In the genomic region with DNA sequence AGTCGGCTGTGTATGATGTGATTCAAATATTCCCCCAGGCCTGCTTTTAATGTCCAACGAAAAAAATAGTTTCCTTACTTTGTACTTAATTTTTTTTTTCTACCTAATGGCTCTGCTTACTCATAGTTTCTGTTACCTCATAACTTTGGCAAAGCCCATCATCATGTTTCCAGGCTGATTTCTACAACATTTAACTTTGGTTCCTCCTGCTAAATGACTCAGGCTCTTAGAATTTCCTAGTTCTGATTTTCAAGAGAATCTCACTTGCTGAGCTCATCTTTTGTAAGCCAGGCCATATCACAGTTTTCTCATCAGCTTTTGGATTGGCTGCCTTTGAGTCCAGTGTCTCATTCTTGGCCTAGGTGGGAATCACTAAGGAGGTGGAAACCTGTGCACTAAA, we compare ENCODE assay signal across 12 cellular contexts.
DNase-seq lines count a peak whose midpoint lies in the region; ATAC-seq and TF ChIP-seq lines count a peak whose summit lies in the region.
"Had no signal": no experiment of that assay in that cellular context is flagged by ENCODE, and none has a peak within 500 bp of the region (broad histone marks: within the 10 kb centered on the region; RNA-seq: fewer than 3 reads in every experiment).

No MANE protein-coding gene starts in this region.

- H4K8ac ChIP-seq in trophoblast cell (ENCODE audit: low read depth, low read length), result no peak overlapping the region

- no CpG with 5 or more reads among the region's 2 CpGs for WGBS in trophoblast cell (ENCODE audit: extremely low coverage, insufficient coverage, insufficient read length)
- WGBS in endodermal cell (ENCODE audit: insufficient coverage in 1 of 2, insufficient read length in 1 of 2), 2 experiments, result 91 to 100% methylated on average over 2 of the region's 2 CpGs

- no peaks in the 10 kb centered on the region for H4K20me1 ChIP-seq in fibroblast of lung (ENCODE audit: control insufficient read depth, extremely low read depth, insufficient read depth, low read length)

- no peak overlapping the region for H3K23ac ChIP-seq in trophoblast cell (ENCODE audit: low read length)

- H3K4me3 Mint-ChIP-seq in endodermal cell, result no peak overlapping the region
- H3K4me3 Mint-ChIP-seq: activated naive CD8-positive, alpha-beta T cell had no signal

- H4K12ac ChIP-seq in trophoblast cell (ENCODE audit: low read depth, low read length), result no peak overlapping the region

- peaks cover 29% of the 10 kb centered on the region for H3K4me1 ChIP-seq in RWPE2 (ENCODE audit: insufficient read depth, poor library complexity, severe bottlenecking)
- peaks cover 4% of the 10 kb centered on the region for H3K4me1 ChIP-seq in fibroblast of lung (ENCODE audit: control insufficient read depth, extremely low read depth, insufficient read depth, low read length)
- no peaks in the 10 kb centered on the region for H3K4me1 ChIP-seq in trophoblast cell (ENCODE audit: control insufficient read depth in 1 of 2, insufficient read depth in 2 of 2, low read length in 2 of 2)
- no peaks in the 10 kb centered on the region for H3K4me1 ChIP-seq in endodermal cell (ENCODE audit: control insufficient read depth, insufficient read depth, low read length)

- no peaks in the 10 kb centered on the region for H3K36me3 Mint-ChIP-seq in endodermal cell (ENCODE audit: low read depth)
- H3K36me3 Mint-ChIP-seq: activated naive CD8-positive, alpha-beta T cell had no signal

- H2AFZ ChIP-seq in fibroblast of lung (ENCODE audit: low read length), result peak overlapping the region; percentile 73
- H2AFZ ChIP-seq in trophoblast cell (ENCODE audit: insufficient read depth, low read length, poor library complexity), result no peak overlapping the region

- peaks cover 12% of the 10 kb centered on the region for H3K4me1 Mint-ChIP-seq in endodermal cell

- POLR2A ChIA-PET in BJ (lab: Charles Lee), result interaction anchor here (0.7 kb wide), 1 partner anchor 176 kb away, joined by 3 read pairs; no protein-coding TSS in a partner anchor

- peak overlapping the region; percentile 79 for H3K27ac ChIP-seq in RWPE2 (ENCODE audit: poor library complexity, severe bottlenecking)
- H3K27ac ChIP-seq in fibroblast of lung (ENCODE audit: insufficient read depth, low read length), result peak overlapping the region; percentile 77
- H3K27ac ChIP-seq in trophoblast cell (ENCODE audit: low read depth, low read length), result peak overlapping the region; percentile 6
- H3K27ac ChIP-seq in endodermal cell (ENCODE audit: low read depth, low read length), result no peak overlapping the region

- no peak overlapping the region for H2BK12ac ChIP-seq in trophoblast cell (ENCODE audit: low read length)

- H3K27me3 ChIP-seq in BJ (ENCODE audit: control insufficient read depth, insufficient read depth, low read length), result no peaks in the 10 kb centered on the region
- H3K27me3 ChIP-seq in RWPE2 (ENCODE audit: insufficient read depth, poor library complexity, severe bottlenecking), result no peaks in the 10 kb centered on the region
- H3K27me3 ChIP-seq in fibroblast of lung (ENCODE audit: control insufficient read depth, insufficient read depth, low read length), result no peaks in the 10 kb centered on the region
- no peaks in the 10 kb centered on the region for H3K27me3 ChIP-seq in trophoblast cell (ENCODE audit: insufficient read depth, low read length)
- no peaks in the 10 kb centered on the region for H3K27me3 ChIP-seq in endodermal cell (ENCODE audit: control insufficient read depth, insufficient read depth, low read length, poor library complexity, severe bottlenecking)

- H2AK5ac ChIP-seq in trophoblast cell (ENCODE audit: low read length), result no peak overlapping the region

- H2BK5ac ChIP-seq in trophoblast cell (ENCODE audit: low read depth, low read length, poor library complexity), result no peak overlapping the region

- TF ChIP-seq CTCF in BJ (IDR thresholded peaks at IDR 0.05; ENCODE audit: insufficient read depth, low read depth, low read length), result no peak
- no peak for TF ChIP-seq CTCF in RWPE2 (IDR thresholded peaks at IDR 0.05; ENCODE audit: poor library complexity, severe bottlenecking)
- no peak for TF ChIP-seq CTCF in fibroblast of lung (conservative IDR thresholded peaks at IDR 0.05 in 1 of 2, IDR thresholded peaks at IDR 0.05 in 1 of 2; ENCODE audit: low read depth in 1 of 2, low read length in 2 of 2)
- no peak for TF ChIP-seq CTCF in endodermal cell (conservative IDR thresholded peaks at IDR 0.05)

- no peak overlapping the region for H3K18ac ChIP-seq in trophoblast cell (ENCODE audit: low read length)

- no peaks in the 10 kb centered on the region for H3K27me3 Mint-ChIP-seq in endodermal cell (ENCODE audit: insufficient read depth)
- H3K27me3 Mint-ChIP-seq: activated naive CD8-positive, alpha-beta T cell had no signal

- CTCF ChIA-PET in BJ (lab: Yijun Ruan, JAX), result interaction anchor here (0.8 to 2.2 kb wide), 3 partner anchors 14 to 549 kb away, joined by 3 to 6 read pairs (median 3); no protein-coding TSS in a partner anchor

- H3K4me2 ChIP-seq in fibroblast of lung (ENCODE audit: extremely low read depth, insufficient read depth, low read length) (peak overlapping the region; percentile 48), trophoblast cell (ENCODE audit: low read length) (no peak overlapping the region)

- no peaks in the 10 kb centered on the region for H3K36me3 ChIP-seq in BJ (ENCODE audit: control insufficient read depth, insufficient read depth, low read length)
- H3K36me3 ChIP-seq in RWPE2 (ENCODE audit: low read depth), result no peaks in the 10 kb centered on the region
- no peaks in the 10 kb centered on the region for H3K36me3 ChIP-seq in fibroblast of lung (ENCODE audit: control insufficient read depth, insufficient read depth, low read length)
- H3K36me3 ChIP-seq in trophoblast cell (ENCODE audit: control insufficient read depth in 1 of 2, insufficient read depth in 2 of 2, low read length in 2 of 2), result no peaks in the 10 kb centered on the region
- H3K36me3 ChIP-seq in endodermal cell (ENCODE audit: control insufficient read depth, insufficient read depth, low read length), result no peaks in the 10 kb centered on the region

- no peak overlapping the region for H3K14ac ChIP-seq in trophoblast cell (ENCODE audit: low read length)

- DNase-seq in BJ (ENCODE audit: low read depth) (peak; percentile 95), RWPE2 (ENCODE audit: low spot score) (no peak), fibroblast of lung (ENCODE audit: low read depth in 2 of 2) (peak; percentile 97 to 99), trophoblast cell (peak; percentile 23 to 80), NCI-H748 (lab: John Stamatoyannopoulos, UW; ENCODE audit: unreplicated experiment) (no peak), NCI-H1436 (lab: John Stamatoyannopoulos, UW) (no peak), endodermal cell (no peak)
- DNase-seq: Caco-2, islet precursor cell, NCI-H1694 had no signal

- no peak overlapping the region for H3K4ac ChIP-seq in trophoblast cell (ENCODE audit: low read depth, low read length)

- H3K27ac Mint-ChIP-seq in endodermal cell, result no peak overlapping the region
- H3K27ac Mint-ChIP-seq: activated naive CD8-positive, alpha-beta T cell had no signal

- H3K4me3 ChIP-seq in BJ (ENCODE audit: low read depth, low read length), result no peak overlapping the region
- H3K4me3 ChIP-seq in RWPE2 (ENCODE audit: severe bottlenecking), result no peak overlapping the region
- no peak overlapping the region for H3K4me3 ChIP-seq in fibroblast of lung (replicated peaks in 1 of 4; ENCODE audit: control extremely low read depth in 1 of 4, insufficient read depth in 1 of 4, low read depth in 3 of 4, low read length in 4 of 4)
- H3K4me3 ChIP-seq in trophoblast cell (ENCODE audit: low read depth, low read length), result no peak overlapping the region
- no peak overlapping the region for H3K4me3 ChIP-seq in endodermal cell (ENCODE audit: low read length)

- no peak overlapping the region for H4K91ac ChIP-seq in trophoblast cell (ENCODE audit: low read depth, low read length)

- H3K9me3 ChIP-seq in RWPE2 (ENCODE audit: severe bottlenecking) (no peaks in the 10 kb centered on the region), fibroblast of lung (ENCODE audit: control insufficient read depth, insufficient read depth, low read depth, low read length) (no peaks in the 10 kb centered on the region), trophoblast cell (ENCODE audit: insufficient read depth, low read depth, low read length) (no peaks in the 10 kb centered on the region), endodermal cell (ENCODE audit: control insufficient read depth, low read length) (no peaks in the 10 kb centered on the region)
- H3K9me3 ChIP-seq: Caco-2 had no signal

- H3K79me1 ChIP-seq in trophoblast cell (ENCODE audit: low read length), result no peaks in the 10 kb centered on the region

- peaks cover 3% of the 10 kb centered on the region for H3K9me3 Mint-ChIP-seq in endodermal cell

- H2BK120ac ChIP-seq in trophoblast cell (ENCODE audit: insufficient read depth, low read length, poor library complexity), result no peak overlapping the region

- H3K79me2 ChIP-seq in fibroblast of lung (ENCODE audit: control insufficient read depth, insufficient read depth, low read length), result no peaks in the 10 kb centered on the region
- H3K79me2 ChIP-seq in trophoblast cell (ENCODE audit: control insufficient read depth, insufficient read depth, low read length, poor library complexity), result no peaks in the 10 kb centered on the region

- ATAC-seq in RWPE2 (ENCODE audit: low read depth) (peak; percentile 93), GM18867 (IDR thresholded peaks at IDR 0.05; ENCODE audit: unreplicated experiment) (no peak)

- H3K9ac ChIP-seq in fibroblast of lung (ENCODE audit: insufficient read depth, low read length) (no peak overlapping the region), trophoblast cell (ENCODE audit: low read length) (no peak overlapping the region), endodermal cell (ENCODE audit: extremely low read depth, low read length, poor library complexity, severe bottlenecking) (no peak overlapping the region)

Comparison
In these comparisons a context has a peak if more than half of its experiments do, and no peak if none do; other contexts are left out.
1. DNase-seq: peak in BJ (single experiment), fibroblast of lung (2 of 2) and trophoblast cell (2 of 2); none in RWPE2 (single experiment), NCI-H748 (single experiment), NCI-H1436 (single experiment) and endodermal cell (single experiment).